Comparison of ENCODE assay signal across 1 cellular context in the genomic region with DNA sequence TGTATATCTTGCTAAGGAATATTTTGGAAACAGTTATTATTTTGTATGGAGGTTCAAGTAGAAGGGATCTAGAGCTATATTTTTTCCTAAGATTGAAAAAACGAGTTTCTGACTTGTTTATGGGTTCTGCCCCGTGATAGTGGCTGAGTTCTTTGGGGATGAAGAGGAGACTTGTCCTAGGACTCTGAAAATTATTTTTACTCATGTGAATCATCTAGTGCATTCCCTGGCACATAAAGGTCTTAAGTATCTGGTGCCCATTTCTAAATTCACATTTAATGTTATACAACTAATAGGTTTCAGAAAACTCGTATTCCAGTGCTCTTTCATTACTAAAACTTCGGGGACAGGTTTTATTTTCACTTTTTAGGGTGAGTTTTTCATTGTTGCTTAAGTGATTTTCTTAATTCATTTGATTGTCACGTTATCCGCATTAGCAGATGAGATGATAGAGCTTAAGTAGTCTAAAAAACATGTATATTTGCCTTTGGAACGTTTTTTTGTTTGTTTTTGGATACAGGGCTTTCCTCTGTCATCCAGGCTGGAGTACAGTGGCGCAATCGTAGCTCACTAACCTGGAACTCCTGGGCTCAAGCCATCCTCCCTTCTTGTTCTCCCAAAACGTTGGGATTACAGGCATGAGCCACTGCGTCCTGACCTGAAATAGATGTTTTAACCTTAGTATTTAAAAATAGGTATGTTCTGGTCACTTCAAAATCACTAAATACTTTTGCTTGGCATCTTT.
TF ChIP-seq lines count a peak whose summit lies in the region.

No MANE protein-coding gene starts in this region.

TF ChIP-seq in HEK293, 187 proteins besides CTCF, POLR2A, EP300 and RAD21 (continued from another document):
- TF ChIP-seq, protein P1, sequence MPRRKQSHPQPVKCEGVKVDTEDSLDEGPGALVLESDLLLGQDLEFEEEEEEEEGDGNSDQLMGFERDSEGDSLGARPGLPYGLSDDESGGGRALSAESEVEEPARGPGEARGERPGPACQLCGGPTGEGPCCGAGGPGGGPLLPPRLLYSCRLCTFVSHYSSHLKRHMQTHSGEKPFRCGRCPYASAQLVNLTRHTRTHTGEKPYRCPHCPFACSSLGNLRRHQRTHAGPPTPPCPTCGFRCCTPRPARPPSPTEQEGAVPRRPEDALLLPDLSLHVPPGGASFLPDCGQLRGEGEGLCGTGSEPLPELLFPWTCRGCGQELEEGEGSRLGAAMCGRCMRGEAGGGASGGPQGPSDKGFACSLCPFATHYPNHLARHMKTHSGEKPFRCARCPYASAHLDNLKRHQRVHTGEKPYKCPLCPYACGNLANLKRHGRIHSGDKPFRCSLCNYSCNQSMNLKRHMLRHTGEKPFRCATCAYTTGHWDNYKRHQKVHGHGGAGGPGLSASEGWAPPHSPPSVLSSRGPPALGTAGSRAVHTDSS (tag by site-specific recombination; IDR thresholded peaks at IDR 0.05): 0 out of 2 replicates have a peak, but pooled peaks have one; percentile 8
TF ChIP-seq in HEK293: peak in this region for 5.
